ENCODE assay signal across 20 cellular contexts in genomic region chr5:156552855-156553358, GRCh38.
A peak's percentile ranks its signal among the peaks of the same experiment; 100 is the strongest.
DNase-seq lines count a peak whose midpoint lies in the region; ATAC-seq, FAIRE-seq and TF ChIP-seq lines count a peak whose summit lies in the region.
"Had no signal": no experiment of that assay in that cellular context is flagged by ENCODE, and none has a peak within 500 bp of the region (broad histone marks: within the 10 kb centered on the region; RNA-seq: fewer than 3 reads in every experiment).

No MANE protein-coding gene starts in this region.

- no peaks in the 10 kb centered on the region for H3K79me1 ChIP-seq in neuronal stem cell (ENCODE audit: low read depth, low read length)

- TF ChIP-seq CTCF in AG10803 (conservative IDR thresholded peaks at IDR 0.05; ENCODE audit: low read length) (no peak), gastroesophageal sphincter (IDR thresholded peaks at IDR 0.05) (no peak), spleen (IDR thresholded peaks at IDR 0.05 in 8 of 11, conservative IDR thresholded peaks at IDR 0.05 in 3 of 11) (no peak)

- H2AK5ac ChIP-seq in neuronal stem cell (ENCODE audit: low read depth, low read length): no peak overlapping the region

- H3K27me3 ChIP-seq in gastroesophageal sphincter (no peaks in the 10 kb centered on the region), neuronal stem cell (ENCODE audit: control insufficient read depth in 3 of 3, insufficient read depth in 3 of 3, low read depth in 1 of 3, low read length in 3 of 3) (no peaks in the 10 kb centered on the region), spleen (replicated peaks in 1 of 7) (no peaks in the 10 kb centered on the region)

- no peak overlapping the region for H4K8ac ChIP-seq in neuronal stem cell (ENCODE audit: low read depth, low read length)

- peak; percentile 64 for ATAC-seq in gastroesophageal sphincter
- ATAC-seq: GM23338 had no signal

- no peak overlapping the region for H4K91ac ChIP-seq in neuronal stem cell (ENCODE audit: low read depth, low read length, poor library complexity)

- no peak overlapping the region for H2BK15ac ChIP-seq in neuronal stem cell (ENCODE audit: low read length)

- FAIRE-seq in urothelium cell line (lab: Jason Lieb, UNC): no peak
- FAIRE-seq: A204.1, H54, HTR-8/SVneo had no signal

- H3K4me3 ChIP-seq in AG10803 (ENCODE audit: low read length) (no peak overlapping the region), gastroesophageal sphincter (no peak overlapping the region), neuronal stem cell (ENCODE audit: low read length in 2 of 2) (no peak overlapping the region), spleen (no peak overlapping the region)
- H3K4me3 ChIP-seq: GM23338 had no signal

- H2BK12ac ChIP-seq in neuronal stem cell (ENCODE audit: low read length): no peak overlapping the region

- no peak overlapping the region for H2BK120ac ChIP-seq in neuronal stem cell (ENCODE audit: low read depth, low read length)

- no peak overlapping the region for H3K9ac ChIP-seq in neuronal stem cell (ENCODE audit: low read depth, low read length, poor library complexity)

- H3K18ac ChIP-seq in neuronal stem cell (ENCODE audit: low read length): peak overlapping the region; percentile 54

- TF ChIP-seq POLR2A in gastroesophageal sphincter (IDR thresholded peaks at IDR 0.05): no peak
- TF ChIP-seq POLR2A in spleen (IDR thresholded peaks at IDR 0.05): no peak

- no peak for TF ChIP-seq EP300 in gastroesophageal sphincter (IDR thresholded peaks at IDR 0.05)

- no peak overlapping the region for H2BK5ac ChIP-seq in neuronal stem cell (ENCODE audit: low read length)

- H2AFZ ChIP-seq in neuronal stem cell (ENCODE audit: low read length): no peak overlapping the region
- H2AFZ ChIP-seq: GM23338 had no signal

- no peaks in the 10 kb centered on the region for H3K9me3 ChIP-seq in gastroesophageal sphincter
- H3K9me3 ChIP-seq in neuronal stem cell (replicated peaks in 1 of 2; ENCODE audit: control insufficient read depth in 2 of 2, insufficient read depth in 1 of 2, low read depth in 1 of 2, low read length in 2 of 2): peaks cover 0 to 3% of the 10 kb centered on the region in 2 donors
- H3K9me3 ChIP-seq in spleen: no peaks in the 10 kb centered on the region

- peaks cover 0 to 5% of the 10 kb centered on the region in 2 donors for H3K36me3 ChIP-seq in gastroesophageal sphincter
- H3K36me3 ChIP-seq in neuronal stem cell (replicated peaks in 1 of 2; ENCODE audit: control insufficient read depth in 2 of 2, insufficient read depth in 2 of 2, low read length in 2 of 2): peaks cover 0 to 1% of the 10 kb centered on the region in 2 donors
- no peaks in the 10 kb centered on the region for H3K36me3 ChIP-seq in spleen

- H3K14ac ChIP-seq in neuronal stem cell (ENCODE audit: low read length): no peak overlapping the region

- H3K4me2 ChIP-seq in neuronal stem cell (ENCODE audit: insufficient read depth, low read length, poor library complexity, severe bottlenecking): no peak overlapping the region
- H3K4me2 ChIP-seq: GM23338 had no signal

- intact Hi-C loops in spleen (cut with DNase I; ENCODE audit: low total_unique reads): no loop called here

- H3K4ac ChIP-seq in neuronal stem cell (ENCODE audit: low read length): no peak overlapping the region

- H3K23ac ChIP-seq in neuronal stem cell (ENCODE audit: low read depth, low read length, poor library complexity): no peak overlapping the region

- H3K27ac ChIP-seq in gastroesophageal sphincter: no peak overlapping the region
- H3K27ac ChIP-seq in neuronal stem cell (replicated peaks; ENCODE audit: low read length): no peak overlapping the region
- H3K27ac ChIP-seq in spleen: no peak overlapping the region
- H3K27ac ChIP-seq: C4-2B, HL-60 had no signal

- peak; percentile 31 for DNase-seq in AG10803 (ENCODE audit: low read depth)
- peak; percentile 1 for DNase-seq in HT1080 (ENCODE audit: low read depth)
- no peak for DNase-seq in neuronal stem cell (ENCODE audit: low spot score)
- no peak for DNase-seq in activated T-cell treated with anti-CD3 and anti-CD28 coated beads for 4 hours
- DNase-seq in spleen: no peak
- no peak for DNase-seq in DMS153 (lab: John Stamatoyannopoulos, UW)
- DNase-seq in urothelium cell line (ENCODE audit: low spot score): no peak
- DNase-seq: ACHN; AML-193; CD4-positive, alpha-beta T cell; DMS79 treated with DMSO at 0.1 percent for 48 hours; GF-D8; HCEC 1CT had no signal

- H3K4me1 ChIP-seq in gastroesophageal sphincter: peaks cover 5 to 33% (median 11%) of the 10 kb centered on the region in 3 donors
- no peaks in the 10 kb centered on the region for H3K4me1 ChIP-seq in neuronal stem cell (ENCODE audit: control insufficient read depth in 2 of 2, insufficient read depth in 1 of 2, low read depth in 1 of 2, low read length in 2 of 2)
- no peaks in the 10 kb centered on the region for H3K4me1 ChIP-seq in spleen

- 75 to 83% methylated on average over 3 of the region's 3 CpGs for WGBS in gastroesophageal sphincter (ENCODE audit: low coverage in 1 of 2), 2 donors
- WGBS in neuronal stem cell (ENCODE audit: extremely low coverage in 2 of 2, insufficient read length in 2 of 2, insufficient replicate concordance in 1 of 2), 2 donors: no CpG with 5 or more reads among the region's 3 CpGs
- 82 to 90% (median 86%) methylated on average over 3 of the region's 3 CpGs for WGBS in spleen, 5 donors

Comparison
In these comparisons a context has a peak if more than half of its experiments do, and no peak if none do; other contexts are left out.
1. DNase-seq: peak in AG10803 (single experiment) and HT1080 (single experiment); none in neuronal stem cell (single experiment), activated T-cell treated with anti-CD3 and anti-CD28 coated beads for 4 hours (single experiment), spleen (single experiment), DMS153 (single experiment) and urothelium cell line (single experiment).